2 cellular contexts compared by ENCODE assay signal in the genomic region with DNA sequence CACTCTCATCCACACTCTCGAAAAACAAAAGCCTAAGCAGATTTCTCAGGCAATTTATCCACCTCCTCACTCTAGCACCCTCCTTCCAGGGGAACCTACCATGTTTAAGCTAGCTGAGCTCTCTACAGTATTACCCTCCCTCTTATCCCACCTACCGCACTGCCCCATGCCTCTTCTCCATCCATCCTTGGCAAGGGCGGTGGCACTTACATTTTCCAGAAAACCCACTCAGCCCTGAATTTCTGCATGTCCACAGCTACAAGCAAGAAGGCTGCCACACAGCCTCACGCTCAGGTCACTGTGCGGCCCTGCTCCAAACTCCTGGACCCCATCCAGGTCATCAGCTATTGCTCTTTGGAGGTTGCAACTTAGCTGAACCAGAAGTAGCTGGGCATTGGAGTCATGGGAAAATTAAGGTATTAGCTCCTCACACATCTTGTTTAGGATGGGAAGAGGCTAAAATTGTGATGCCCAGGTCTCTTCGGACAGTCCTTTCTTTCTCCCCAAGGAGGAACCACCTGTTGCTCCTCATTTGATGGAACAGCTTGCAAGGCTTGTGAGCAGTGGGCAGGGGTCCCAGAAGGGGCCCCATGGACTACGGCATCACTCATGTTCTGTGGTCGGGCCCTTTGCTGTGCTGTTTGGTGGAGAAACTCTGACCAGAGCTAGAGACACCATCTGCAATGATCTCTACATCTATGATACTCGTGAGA.
TF ChIP-seq lines count a peak whose summit lies in the region.

No MANE protein-coding gene starts in this region.

TF ChIP-seq in SK-N-SH, 30 proteins besides CTCF, POLR2A, EP300 and RAD21 (continued from another document):
- TF ChIP-seq POLR2AphosphoS5 (IDR thresholded peaks at IDR 0.05; ENCODE audit: low read depth, low read length) (no peak), NRF1 (IDR thresholded peaks at IDR 0.05; ENCODE audit: low read depth, low read length) (no peak), GABPA (IDR thresholded peaks at IDR 0.05; ENCODE audit: low read depth) (no peak), TCF12 (IDR thresholded peaks at IDR 0.05) (no peak), ELF1 (IDR thresholded peaks at IDR 0.05) (no peak), FOXM1 (IDR thresholded peaks at IDR 0.05; ENCODE audit: low read depth) (no peak), GATA2 (CRISPR knock-in tag; IDR thresholded peaks at IDR 0.05) (no peak)
- TF ChIP-seq, protein P1, sequence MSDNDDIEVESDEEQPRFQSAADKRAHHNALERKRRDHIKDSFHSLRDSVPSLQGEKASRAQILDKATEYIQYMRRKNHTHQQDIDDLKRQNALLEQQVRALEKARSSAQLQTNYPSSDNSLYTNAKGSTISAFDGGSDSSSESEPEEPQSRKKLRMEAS (IDR thresholded peaks at IDR 0.05; ENCODE audit: low read depth), result no peak
- TF ChIP-seq, protein P2, sequence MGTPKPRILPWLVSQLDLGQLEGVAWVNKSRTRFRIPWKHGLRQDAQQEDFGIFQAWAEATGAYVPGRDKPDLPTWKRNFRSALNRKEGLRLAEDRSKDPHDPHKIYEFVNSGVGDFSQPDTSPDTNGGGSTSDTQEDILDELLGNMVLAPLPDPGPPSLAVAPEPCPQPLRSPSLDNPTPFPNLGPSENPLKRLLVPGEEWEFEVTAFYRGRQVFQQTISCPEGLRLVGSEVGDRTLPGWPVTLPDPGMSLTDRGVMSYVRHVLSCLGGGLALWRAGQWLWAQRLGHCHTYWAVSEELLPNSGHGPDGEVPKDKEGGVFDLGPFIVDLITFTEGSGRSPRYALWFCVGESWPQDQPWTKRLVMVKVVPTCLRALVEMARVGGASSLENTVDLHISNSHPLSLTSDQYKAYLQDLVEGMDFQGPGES (IDR thresholded peaks at IDR 0.05; ENCODE audit: low read depth, low read length), result no peak
TF ChIP-seq in SK-N-SH: peak in this region for 0.

TF ChIP-seq in SK-N-SH treated with all-trans-retinoic acid at 6 μM for 48 hours, 23 proteins besides CTCF, POLR2A, EP300 and RAD21 (continued from another document):
- TF ChIP-seq, protein P3, sequence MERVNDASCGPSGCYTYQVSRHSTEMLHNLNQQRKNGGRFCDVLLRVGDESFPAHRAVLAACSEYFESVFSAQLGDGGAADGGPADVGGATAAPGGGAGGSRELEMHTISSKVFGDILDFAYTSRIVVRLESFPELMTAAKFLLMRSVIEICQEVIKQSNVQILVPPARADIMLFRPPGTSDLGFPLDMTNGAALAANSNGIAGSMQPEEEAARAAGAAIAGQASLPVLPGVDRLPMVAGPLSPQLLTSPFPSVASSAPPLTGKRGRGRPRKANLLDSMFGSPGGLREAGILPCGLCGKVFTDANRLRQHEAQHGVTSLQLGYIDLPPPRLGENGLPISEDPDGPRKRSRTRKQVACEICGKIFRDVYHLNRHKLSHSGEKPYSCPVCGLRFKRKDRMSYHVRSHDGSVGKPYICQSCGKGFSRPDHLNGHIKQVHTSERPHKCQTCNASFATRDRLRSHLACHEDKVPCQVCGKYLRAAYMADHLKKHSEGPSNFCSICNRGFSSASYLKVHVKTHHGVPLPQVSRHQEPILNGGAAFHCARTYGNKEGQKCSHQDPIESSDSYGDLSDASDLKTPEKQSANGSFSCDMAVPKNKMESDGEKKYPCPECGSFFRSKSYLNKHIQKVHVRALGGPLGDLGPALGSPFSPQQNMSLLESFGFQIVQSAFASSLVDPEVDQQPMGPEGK (CRISPR knock-in tag; IDR thresholded peaks at IDR 0.05; ENCODE audit: borderline replicate concordance), result no peak
- TF ChIP-seq ZNF70 (CRISPR knock-in tag; IDR thresholded peaks at IDR 0.05), result no peak
- no peak for TF ChIP-seq RARB (CRISPR knock-in tag; IDR thresholded peaks at IDR 0.05)
- TF ChIP-seq OSR1 (CRISPR knock-in tag; IDR thresholded peaks at IDR 0.05), result no peak
- no peak for TF ChIP-seq ISL1 (CRISPR knock-in tag; IDR thresholded peaks at IDR 0.05)
- TF ChIP-seq, protein P4, sequence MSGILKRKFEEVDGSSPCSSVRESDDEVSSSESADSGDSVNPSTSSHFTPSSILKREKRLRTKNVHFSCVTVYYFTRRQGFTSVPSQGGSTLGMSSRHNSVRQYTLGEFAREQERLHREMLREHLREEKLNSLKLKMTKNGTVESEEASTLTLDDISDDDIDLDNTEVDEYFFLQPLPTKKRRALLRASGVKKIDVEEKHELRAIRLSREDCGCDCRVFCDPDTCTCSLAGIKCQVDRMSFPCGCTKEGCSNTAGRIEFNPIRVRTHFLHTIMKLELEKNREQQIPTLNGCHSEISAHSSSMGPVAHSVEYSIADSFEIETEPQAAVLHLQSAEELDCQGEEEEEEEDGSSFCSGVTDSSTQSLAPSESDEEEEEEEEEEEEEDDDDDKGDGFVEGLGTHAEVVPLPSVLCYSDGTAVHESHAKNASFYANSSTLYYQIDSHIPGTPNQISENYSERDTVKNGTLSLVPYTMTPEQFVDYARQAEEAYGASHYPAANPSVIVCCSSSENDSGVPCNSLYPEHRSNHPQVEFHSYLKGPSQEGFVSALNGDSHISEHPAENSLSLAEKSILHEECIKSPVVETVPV (CRISPR knock-in tag; IDR thresholded peaks at IDR 0.05), result no peak
- no peak for TF ChIP-seq BACH2 (CRISPR knock-in tag; IDR thresholded peaks at IDR 0.05; ENCODE audit: borderline replicate concordance)
- TF ChIP-seq ZC3H10 (CRISPR knock-in tag; IDR thresholded peaks at IDR 0.05), result no peak
- TF ChIP-seq ZFP3 (CRISPR knock-in tag; IDR thresholded peaks at IDR 0.05), result no peak
- no peak for TF ChIP-seq ZNF565 (CRISPR knock-in tag; conservative IDR thresholded peaks at IDR 0.05; ENCODE audit: low read depth)
- TF ChIP-seq, protein P5, sequence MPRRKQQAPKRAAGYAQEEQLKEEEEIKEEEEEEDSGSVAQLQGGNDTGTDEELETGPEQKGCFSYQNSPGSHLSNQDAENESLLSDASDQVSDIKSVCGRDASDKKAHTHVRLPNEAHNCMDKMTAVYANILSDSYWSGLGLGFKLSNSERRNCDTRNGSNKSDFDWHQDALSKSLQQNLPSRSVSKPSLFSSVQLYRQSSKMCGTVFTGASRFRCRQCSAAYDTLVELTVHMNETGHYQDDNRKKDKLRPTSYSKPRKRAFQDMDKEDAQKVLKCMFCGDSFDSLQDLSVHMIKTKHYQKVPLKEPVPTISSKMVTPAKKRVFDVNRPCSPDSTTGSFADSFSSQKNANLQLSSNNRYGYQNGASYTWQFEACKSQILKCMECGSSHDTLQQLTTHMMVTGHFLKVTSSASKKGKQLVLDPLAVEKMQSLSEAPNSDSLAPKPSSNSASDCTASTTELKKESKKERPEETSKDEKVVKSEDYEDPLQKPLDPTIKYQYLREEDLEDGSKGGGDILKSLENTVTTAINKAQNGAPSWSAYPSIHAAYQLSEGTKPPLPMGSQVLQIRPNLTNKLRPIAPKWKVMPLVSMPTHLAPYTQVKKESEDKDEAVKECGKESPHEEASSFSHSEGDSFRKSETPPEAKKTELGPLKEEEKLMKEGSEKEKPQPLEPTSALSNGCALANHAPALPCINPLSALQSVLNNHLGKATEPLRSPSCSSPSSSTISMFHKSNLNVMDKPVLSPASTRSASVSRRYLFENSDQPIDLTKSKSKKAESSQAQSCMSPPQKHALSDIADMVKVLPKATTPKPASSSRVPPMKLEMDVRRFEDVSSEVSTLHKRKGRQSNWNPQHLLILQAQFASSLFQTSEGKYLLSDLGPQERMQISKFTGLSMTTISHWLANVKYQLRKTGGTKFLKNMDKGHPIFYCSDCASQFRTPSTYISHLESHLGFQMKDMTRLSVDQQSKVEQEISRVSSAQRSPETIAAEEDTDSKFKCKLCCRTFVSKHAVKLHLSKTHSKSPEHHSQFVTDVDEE (CRISPR knock-in tag; IDR thresholded peaks at IDR 0.05), result no peak
- TF ChIP-seq ZFP30 (CRISPR knock-in tag; IDR thresholded peaks at IDR 0.05), result no peak
- no peak for TF ChIP-seq TCF4 (CRISPR knock-in tag; IDR thresholded peaks at IDR 0.05; ENCODE audit: borderline replicate concordance)
- no peak for TF ChIP-seq SNAI2 (CRISPR knock-in tag; IDR thresholded peaks at IDR 0.05)
